In genomic region chr12:1760566-1761382, GRCh38 we compare ENCODE assay signal across 1 cellular context.
TF ChIP-seq lines count a peak whose summit lies in the region.

No MANE protein-coding gene starts in this region.

TF ChIP-seq in HepG2, 621 proteins besides CTCF, POLR2A, EP300 and RAD21 (continued from another document and continues in another):
- TF ChIP-seq RCOR2 (CRISPR knock-in tag; IDR thresholded peaks at IDR 0.05) (peak; percentile 65; the same call in 1 of the 2 replicates), JARID2 (CRISPR knock-in tag; IDR thresholded peaks at IDR 0.05; ENCODE audit: insufficient replicate concordance) (no peak), ZNF891 (CRISPR knock-in tag; IDR thresholded peaks at IDR 0.05) (no peak), KLF6 (CRISPR knock-in tag; IDR thresholded peaks at IDR 0.05) (no peak; the same call in 1 of the 2 replicates), SAP130 (CRISPR knock-in tag; IDR thresholded peaks at IDR 0.05; ENCODE audit: low read depth) (peak; percentile 87), XRCC5 (optimal IDR thresholded peaks at IDR 0.05; ENCODE audit: low read length) (no peak), ZNF775 (CRISPR knock-in tag; IDR thresholded peaks at IDR 0.05; ENCODE audit: borderline replicate concordance) (no peak), ATAD3A (CRISPR knock-in tag; IDR thresholded peaks at IDR 0.05) (no peak), ZNF251 (CRISPR knock-in tag; IDR thresholded peaks at IDR 0.05) (no peak), HINFP (CRISPR knock-in tag; IDR thresholded peaks at IDR 0.05; ENCODE audit: low read depth) (no peak), MNT (IDR thresholded peaks at IDR 0.05) (no peak), ELF1 (CRISPR knock-in tag; IDR thresholded peaks at IDR 0.05) (peak; percentile 66; the same call in 1 of the 2 replicates), YEATS2 (CRISPR knock-in tag; IDR thresholded peaks at IDR 0.05; ENCODE audit: borderline replicate concordance) (peak; percentile 54; the same call in 1 of the 2 replicates), ZBTB20 (CRISPR knock-in tag; IDR thresholded peaks at IDR 0.05; ENCODE audit: borderline replicate concordance, low read depth) (peak; percentile 73; the same call in 1 of the 2 replicates), MTF2 (CRISPR knock-in tag; IDR thresholded peaks at IDR 0.05; ENCODE audit: borderline replicate concordance) (no peak), ZSCAN29 (CRISPR knock-in tag; conservative IDR thresholded peaks at IDR 0.05) (no peak), MAFK (conservative IDR thresholded peaks at IDR 0.05 in 1 of 2, IDR thresholded peaks at IDR 0.05 in 1 of 2; ENCODE audit: low read length in 2 of 2) (no peak), MYC (CRISPR knock-in tag; IDR thresholded peaks at IDR 0.05; ENCODE audit: borderline replicate concordance) (no peak), ZMAT5 (CRISPR knock-in tag; IDR thresholded peaks at IDR 0.05; ENCODE audit: borderline replicate concordance, low read depth) (no peak), MTA3 (CRISPR knock-in tag; IDR thresholded peaks at IDR 0.05) (no peak), STAT5B (CRISPR knock-in tag; IDR thresholded peaks at IDR 0.05) (no peak), CREM (IDR thresholded peaks at IDR 0.05) (peak; percentile 69), CREM (CRISPR knock-in tag; IDR thresholded peaks at IDR 0.05) (no peak), GPBP1L1 (CRISPR knock-in tag; IDR thresholded peaks at IDR 0.05) (no peak), ZNF512B (CRISPR knock-in tag; IDR thresholded peaks at IDR 0.05; ENCODE audit: borderline replicate concordance) (no peak), ZFY (CRISPR knock-in tag; IDR thresholded peaks at IDR 0.05) (no peak), MIER2 (CRISPR knock-in tag; IDR thresholded peaks at IDR 0.05) (peak; percentile 41; the same call in 1 of the 2 replicates), ZNF44 (CRISPR knock-in tag; IDR thresholded peaks at IDR 0.05) (no peak), MAFG (CRISPR knock-in tag; IDR thresholded peaks at IDR 0.05) (no peak), ZNF772 (CRISPR knock-in tag; IDR thresholded peaks at IDR 0.05) (no peak), ZNF264 (CRISPR knock-in tag; IDR thresholded peaks at IDR 0.05) (no peak)
- TF ChIP-seq, protein P1, sequence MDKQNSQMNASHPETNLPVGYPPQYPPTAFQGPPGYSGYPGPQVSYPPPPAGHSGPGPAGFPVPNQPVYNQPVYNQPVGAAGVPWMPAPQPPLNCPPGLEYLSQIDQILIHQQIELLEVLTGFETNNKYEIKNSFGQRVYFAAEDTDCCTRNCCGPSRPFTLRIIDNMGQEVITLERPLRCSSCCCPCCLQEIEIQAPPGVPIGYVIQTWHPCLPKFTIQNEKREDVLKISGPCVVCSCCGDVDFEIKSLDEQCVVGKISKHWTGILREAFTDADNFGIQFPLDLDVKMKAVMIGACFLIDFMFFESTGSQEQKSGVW (CRISPR knock-in tag; IDR thresholded peaks at IDR 0.05; ENCODE audit: borderline replicate concordance): no peak
- TF ChIP-seq, protein P2, sequence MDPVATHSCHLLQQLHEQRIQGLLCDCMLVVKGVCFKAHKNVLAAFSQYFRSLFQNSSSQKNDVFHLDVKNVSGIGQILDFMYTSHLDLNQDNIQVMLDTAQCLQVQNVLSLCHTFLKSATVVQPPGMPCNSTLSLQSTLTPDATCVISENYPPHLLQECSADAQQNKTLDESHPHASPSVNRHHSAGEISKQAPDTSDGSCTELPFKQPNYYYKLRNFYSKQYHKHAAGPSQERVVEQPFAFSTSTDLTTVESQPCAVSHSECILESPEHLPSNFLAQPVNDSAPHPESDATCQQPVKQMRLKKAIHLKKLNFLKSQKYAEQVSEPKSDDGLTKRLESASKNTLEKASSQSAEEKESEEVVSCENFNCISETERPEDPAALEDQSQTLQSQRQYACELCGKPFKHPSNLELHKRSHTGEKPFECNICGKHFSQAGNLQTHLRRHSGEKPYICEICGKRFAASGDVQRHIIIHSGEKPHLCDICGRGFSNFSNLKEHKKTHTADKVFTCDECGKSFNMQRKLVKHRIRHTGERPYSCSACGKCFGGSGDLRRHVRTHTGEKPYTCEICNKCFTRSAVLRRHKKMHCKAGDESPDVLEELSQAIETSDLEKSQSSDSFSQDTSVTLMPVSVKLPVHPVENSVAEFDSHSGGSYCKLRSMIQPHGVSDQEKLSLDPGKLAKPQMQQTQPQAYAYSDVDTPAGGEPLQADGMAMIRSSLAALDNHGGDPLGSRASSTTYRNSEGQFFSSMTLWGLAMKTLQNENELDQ (CRISPR knock-in tag; IDR thresholded peaks at IDR 0.05; ENCODE audit: borderline replicate concordance): no peak
- TF ChIP-seq, protein P3, sequence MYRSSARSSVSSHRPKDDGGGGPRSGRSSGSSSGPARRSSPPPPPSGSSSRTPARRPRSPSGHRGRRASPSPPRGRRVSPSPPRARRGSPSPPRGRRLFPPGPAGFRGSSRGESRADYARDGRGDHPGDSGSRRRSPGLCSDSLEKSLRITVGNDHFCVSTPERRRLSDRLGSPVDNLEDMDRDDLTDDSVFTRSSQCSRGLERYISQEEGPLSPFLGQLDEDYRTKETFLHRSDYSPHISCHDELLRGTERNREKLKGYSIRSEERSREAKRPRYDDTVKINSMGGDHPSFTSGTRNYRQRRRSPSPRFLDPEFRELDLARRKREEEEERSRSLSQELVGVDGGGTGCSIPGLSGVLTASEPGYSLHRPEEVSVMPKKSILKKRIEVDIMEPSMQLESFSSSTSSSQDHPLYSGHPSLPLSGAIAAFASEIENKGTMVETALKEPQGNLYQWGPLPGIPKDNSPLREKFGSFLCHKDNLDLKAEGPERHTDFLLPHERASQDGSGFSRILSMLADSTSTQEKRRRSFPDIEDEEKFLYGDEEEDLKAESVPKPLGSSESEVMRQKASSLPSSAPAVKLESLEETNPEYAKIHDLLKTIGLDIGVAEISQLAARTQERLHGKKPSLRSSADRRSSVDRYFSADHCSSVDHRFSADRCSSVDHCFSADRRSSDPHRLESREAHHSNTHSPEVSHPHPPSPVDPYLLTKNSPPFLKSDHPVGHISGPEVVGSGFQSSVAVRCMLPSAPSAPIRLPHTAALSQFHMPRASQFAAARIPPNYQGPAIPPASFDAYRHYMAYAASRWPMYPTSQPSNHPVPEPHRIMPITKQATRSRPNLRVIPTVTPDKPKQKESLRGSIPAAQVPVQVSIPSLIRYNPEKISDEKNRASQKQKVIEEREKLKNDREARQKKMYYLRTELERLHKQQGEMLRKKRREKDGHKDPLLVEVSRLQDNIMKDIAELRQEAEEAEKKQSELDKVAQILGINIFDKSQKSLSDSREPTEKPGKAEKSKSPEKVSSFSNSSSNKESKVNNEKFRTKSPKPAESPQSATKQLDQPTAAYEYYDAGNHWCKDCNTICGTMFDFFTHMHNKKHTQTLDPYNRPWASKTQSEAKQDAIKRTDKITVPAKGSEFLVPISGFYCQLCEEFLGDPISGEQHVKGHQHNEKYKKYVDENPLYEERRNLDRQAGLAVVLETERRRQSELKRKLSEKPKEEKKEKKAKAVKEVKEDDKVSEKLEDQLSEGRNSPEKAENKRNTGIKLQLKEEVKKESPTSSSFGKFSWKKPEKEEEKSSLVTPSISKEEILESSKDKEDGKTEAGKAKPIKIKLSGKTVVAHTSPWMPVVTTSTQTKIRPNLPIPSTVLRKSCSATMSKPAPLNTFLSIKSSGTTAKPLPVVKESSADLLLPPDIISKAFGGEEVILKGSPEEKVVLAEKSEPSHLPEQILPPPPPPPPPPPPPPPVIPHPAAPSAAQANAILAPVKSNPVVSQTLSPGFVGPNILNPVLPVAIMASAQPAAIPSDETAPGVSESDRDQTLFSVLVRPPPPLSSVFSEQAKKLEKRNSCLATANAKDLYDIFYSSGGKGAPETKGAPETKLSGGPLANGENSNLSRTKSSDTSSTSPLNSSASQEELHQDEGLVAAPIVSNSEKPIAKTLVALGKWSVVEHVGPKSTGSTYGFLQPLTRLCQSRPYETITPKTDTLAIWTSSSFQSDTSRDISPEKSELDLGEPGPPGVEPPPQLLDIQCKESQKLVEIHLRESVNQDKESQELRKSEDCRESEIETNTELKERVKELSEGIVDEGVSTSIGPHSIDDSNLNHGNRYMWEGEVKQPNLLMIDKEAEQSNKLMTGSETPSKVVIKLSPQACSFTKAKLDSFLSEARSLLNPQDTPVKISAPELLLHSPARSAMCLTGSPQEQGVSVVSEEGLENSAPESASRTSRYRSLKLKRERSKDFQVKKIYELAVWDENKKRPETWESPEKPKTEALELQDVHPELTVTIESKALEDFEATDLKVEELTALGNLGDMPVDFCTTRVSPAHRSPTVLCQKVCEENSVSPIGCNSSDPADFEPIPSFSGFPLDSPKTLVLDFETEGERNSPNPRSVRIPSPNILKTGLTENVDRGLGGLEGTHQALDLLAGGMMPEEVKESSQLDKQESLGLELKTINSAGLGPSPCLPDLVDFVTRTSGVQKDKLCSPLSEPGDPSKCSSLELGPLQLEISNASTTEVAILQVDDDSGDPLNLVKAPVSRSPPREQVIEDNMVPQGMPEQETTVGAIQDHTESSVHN (CRISPR knock-in tag; IDR thresholded peaks at IDR 0.05): no peak
- TF ChIP-seq, protein P4, sequence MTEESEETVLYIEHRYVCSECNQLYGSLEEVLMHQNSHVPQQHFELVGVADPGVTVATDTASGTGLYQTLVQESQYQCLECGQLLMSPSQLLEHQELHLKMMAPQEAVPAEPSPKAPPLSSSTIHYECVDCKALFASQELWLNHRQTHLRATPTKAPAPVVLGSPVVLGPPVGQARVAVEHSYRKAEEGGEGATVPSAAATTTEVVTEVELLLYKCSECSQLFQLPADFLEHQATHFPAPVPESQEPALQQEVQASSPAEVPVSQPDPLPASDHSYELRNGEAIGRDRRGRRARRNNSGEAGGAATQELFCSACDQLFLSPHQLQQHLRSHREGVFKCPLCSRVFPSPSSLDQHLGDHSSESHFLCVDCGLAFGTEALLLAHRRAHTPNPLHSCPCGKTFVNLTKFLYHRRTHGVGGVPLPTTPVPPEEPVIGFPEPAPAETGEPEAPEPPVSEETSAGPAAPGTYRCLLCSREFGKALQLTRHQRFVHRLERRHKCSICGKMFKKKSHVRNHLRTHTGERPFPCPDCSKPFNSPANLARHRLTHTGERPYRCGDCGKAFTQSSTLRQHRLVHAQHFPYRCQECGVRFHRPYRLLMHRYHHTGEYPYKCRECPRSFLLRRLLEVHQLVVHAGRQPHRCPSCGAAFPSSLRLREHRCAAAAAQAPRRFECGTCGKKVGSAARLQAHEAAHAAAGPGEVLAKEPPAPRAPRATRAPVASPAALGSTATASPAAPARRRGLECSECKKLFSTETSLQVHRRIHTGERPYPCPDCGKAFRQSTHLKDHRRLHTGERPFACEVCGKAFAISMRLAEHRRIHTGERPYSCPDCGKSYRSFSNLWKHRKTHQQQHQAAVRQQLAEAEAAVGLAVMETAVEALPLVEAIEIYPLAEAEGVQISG (CRISPR knock-in tag; IDR thresholded peaks at IDR 0.05): no peak
- TF ChIP-seq, protein P5, sequence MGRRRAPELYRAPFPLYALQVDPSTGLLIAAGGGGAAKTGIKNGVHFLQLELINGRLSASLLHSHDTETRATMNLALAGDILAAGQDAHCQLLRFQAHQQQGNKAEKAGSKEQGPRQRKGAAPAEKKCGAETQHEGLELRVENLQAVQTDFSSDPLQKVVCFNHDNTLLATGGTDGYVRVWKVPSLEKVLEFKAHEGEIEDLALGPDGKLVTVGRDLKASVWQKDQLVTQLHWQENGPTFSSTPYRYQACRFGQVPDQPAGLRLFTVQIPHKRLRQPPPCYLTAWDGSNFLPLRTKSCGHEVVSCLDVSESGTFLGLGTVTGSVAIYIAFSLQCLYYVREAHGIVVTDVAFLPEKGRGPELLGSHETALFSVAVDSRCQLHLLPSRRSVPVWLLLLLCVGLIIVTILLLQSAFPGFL (CRISPR knock-in tag; IDR thresholded peaks at IDR 0.05): no peak
